21 cellular contexts compared by ENCODE assay signal in genomic region chr16:49524578-49525315, GRCh38.
DNase-seq lines count a peak whose midpoint lies in the region; ATAC-seq and TF ChIP-seq lines count a peak whose summit lies in the region.
"Had no signal": no experiment of that assay in that cellular context is flagged by ENCODE, and none has a peak within 500 bp of the region (broad histone marks: within the 10 kb centered on the region; RNA-seq: fewer than 3 reads in every experiment).

No MANE protein-coding gene starts in this region.

- H3K9ac ChIP-seq in H9 (ENCODE audit: extremely low read depth, insufficient read length, low read length) = no peak overlapping the region

- H3K23me2 ChIP-seq in H9 (ENCODE audit: insufficient read length, low read depth, low read length, poor library complexity, severe bottlenecking) = no peaks in the 10 kb centered on the region

- no peak for ATAC-seq in GM18870 (IDR thresholded peaks at IDR 0.05; ENCODE audit: unreplicated experiment)
- ATAC-seq in GM18861 (IDR thresholded peaks at IDR 0.05; ENCODE audit: unreplicated experiment) = no peak
- ATAC-seq: A549; K562; left lung; stimulated activated naive CD8-positive, alpha-beta T cell treated with anti-CD3 and anti-CD28 coated beads, Interleukin-15, amount 100 ng/mL, for 72 hours had no signal

- no peak overlapping the region for H3K56ac ChIP-seq in H9 (ENCODE audit: insufficient read length, low read depth, low read length)

- no peaks in the 10 kb centered on the region for H3K27me3 Mint-ChIP-seq in H9 (ENCODE audit: low read depth)
- H3K27me3 Mint-ChIP-seq in neural crest cell (ENCODE audit: low read depth) = no peaks in the 10 kb centered on the region
- H3K27me3 Mint-ChIP-seq: activated CD4-positive, alpha-beta T cell treated with anti-CD3 and anti-CD28 coated beads, Interleukin-2, amount 10 ng/mL, durations not matched to agents 24 days and 14 days; stimulated activated naive CD8-positive, alpha-beta T cell treated with anti-CD3 and anti-CD28 coated beads, Interleukin-15, amount 100 ng/mL, for 72 hours had no signal

- H3K27ac Mint-ChIP-seq in H9 (peak overlapping the region in 2 of 3 experiments; percentile 55 to 89; a peak in 2 of 7 replicates), neural crest cell (ENCODE audit: unreplicated experiment) (peak overlapping the region; percentile 86)
- H3K27ac Mint-ChIP-seq: activated CD4-positive, alpha-beta T cell treated with anti-CD3 and anti-CD28 coated beads, Interleukin-2, amount 10 ng/mL, durations not matched to agents 24 days and 14 days had no signal

- H3K9me3 Mint-ChIP-seq in H9 = no peaks in the 10 kb centered on the region
- no peaks in the 10 kb centered on the region for H3K9me3 Mint-ChIP-seq in neural crest cell
- H3K9me3 Mint-ChIP-seq: activated CD4-positive, alpha-beta T cell treated with anti-CD3 and anti-CD28 coated beads, Interleukin-2, amount 10 ng/mL, durations not matched to agents 24 days and 14 days; stimulated activated naive CD8-positive, alpha-beta T cell treated with anti-CD3 and anti-CD28 coated beads, Interleukin-15, amount 100 ng/mL, for 72 hours had no signal

- H3K79me1 ChIP-seq in H9 (ENCODE audit: insufficient read depth, low read depth, low read length, poor library complexity, severe bottlenecking) = no peaks in the 10 kb centered on the region

- WGBS in H9 (ENCODE audit: extremely low coverage, insufficient read length, low lambda C conversion rate) = no CpG with 5 or more reads among the region's 20 CpGs

- H2BK5ac ChIP-seq in H9 (ENCODE audit: insufficient read length, low read length) = no peak overlapping the region

- H3T11ph ChIP-seq in H9 (ENCODE audit: low read length) = no peak overlapping the region

- H3K4ac ChIP-seq in H9 (ENCODE audit: low read depth, low read length) = no peak overlapping the region

- H3K4me3 Mint-ChIP-seq in H9 (no peak overlapping the region), neural crest cell (no peak overlapping the region)
- H3K4me3 Mint-ChIP-seq: activated CD4-positive, alpha-beta T cell treated with anti-CD3 and anti-CD28 coated beads, Interleukin-2, amount 10 ng/mL, durations not matched to agents 24 days and 14 days; stimulated activated naive CD8-positive, alpha-beta T cell treated with anti-CD3 and anti-CD28 coated beads, Interleukin-15, amount 100 ng/mL, for 72 hours had no signal

- no peak overlapping the region for H3K27ac ChIP-seq in H9 (ENCODE audit: insufficient read length, low read depth, low read length)
- H3K27ac ChIP-seq: A549, left lung, transverse colon, WERI-Rb-1 had no signal

- peaks cover 24 to 32% of the 10 kb centered on the region in 2 experiments for H3K4me1 Mint-ChIP-seq in H9
- peaks cover 25% of the 10 kb centered on the region for H3K4me1 Mint-ChIP-seq in neural crest cell

- no peaks in the 10 kb centered on the region for H3K27me3 ChIP-seq in BE2C
- H3K27me3 ChIP-seq in H9 (ENCODE audit: insufficient read depth, low read length) = no peaks in the 10 kb centered on the region
- H3K27me3 ChIP-seq: transverse colon had no signal

- H2AK5ac ChIP-seq in H9 (ENCODE audit: insufficient read length, low read length) = no peak overlapping the region

- H2AFZ ChIP-seq in H9 (ENCODE audit: low read length) = no peak overlapping the region

- H3K4me1 ChIP-seq in BE2C (peaks cover 24% of the 10 kb centered on the region), H9 (ENCODE audit: insufficient read depth, low read length) (peaks cover 4% of the 10 kb centered on the region; the same call in 1 of the 2 replicates)
- H3K4me1 ChIP-seq: A549 had no signal

- H3K36me3 Mint-ChIP-seq in H9 (ENCODE audit: insufficient read depth in 1 of 3, low read depth in 3 of 3) (peaks cover 9 to 20% (median 12%) of the 10 kb centered on the region in 3 experiments; a peak in 6 of 7 replicates), neural crest cell (ENCODE audit: low read depth) (peaks cover 4% of the 10 kb centered on the region)

- no peak overlapping the region for H3K4me2 ChIP-seq in H9 (ENCODE audit: insufficient read depth, insufficient read length, low read length)
- H3K4me2 ChIP-seq: A549 had no signal

- no peaks in the 10 kb centered on the region for H3K79me2 ChIP-seq in H9 (ENCODE audit: insufficient read depth, low read length)

- no peak overlapping the region; the same call in 1 of the 2 replicates for H3K14ac ChIP-seq in H9 (ENCODE audit: insufficient read depth, low read length)

- H3K4me3 ChIP-seq in BE2C (ENCODE audit: low read depth, low read length) = no peak overlapping the region
- H3K4me3 ChIP-seq: A549, K562, left lung, transverse colon had no signal

- H3K18ac ChIP-seq in H9 (ENCODE audit: insufficient read length, low read depth, low read length) = no peak overlapping the region

- no peaks in the 10 kb centered on the region for H4K20me1 ChIP-seq in H9 (ENCODE audit: control insufficient read depth, insufficient read depth, insufficient read length)

- no peak for TF ChIP-seq CTCF in BE2C (IDR thresholded peaks at IDR 0.05; ENCODE audit: low read depth, low read length)
- no peak for TF ChIP-seq CTCF in H9 (conservative IDR thresholded peaks at IDR 0.05)
- TF ChIP-seq CTCF in neural crest cell (conservative IDR thresholded peaks at IDR 0.05) = no peak

- no peak overlapping the region for H2BK12ac ChIP-seq in H9 (ENCODE audit: insufficient read length, low read depth, low read length)

- no peak overlapping the region for H4K91ac ChIP-seq in H9 (ENCODE audit: insufficient read length, low read depth, low read length)

- H4K5ac ChIP-seq in H9 (ENCODE audit: insufficient read length, low read depth, low read length) = no peak overlapping the region

- no peak overlapping the region for H2BK120ac ChIP-seq in H9 (ENCODE audit: low read depth, low read length, poor library complexity, severe bottlenecking)

- H2BK20ac ChIP-seq in H9 (ENCODE audit: low read depth, low read length, poor library complexity, severe bottlenecking) = no peak overlapping the region

- H3K9me3 ChIP-seq in BE2C = no peaks in the 10 kb centered on the region
- H3K9me3 ChIP-seq in H9 (ENCODE audit: control insufficient read depth, low read depth, low read length) = no peaks in the 10 kb centered on the region
- H3K9me3 ChIP-seq: A549, left lung, transverse colon had no signal

- H3K23ac ChIP-seq in H9 (ENCODE audit: insufficient read length, low read depth, low read length) = no peak overlapping the region

- no peak overlapping the region for H4K8ac ChIP-seq in H9 (replicated peaks; ENCODE audit: insufficient read length, low read depth, low read length)

- H3K36me3 ChIP-seq in BE2C = no peaks in the 10 kb centered on the region
- H3K36me3 ChIP-seq: left lung, transverse colon, WERI-Rb-1 had no signal

- DNase-seq in BE2C (peak; percentile 86), H9 (no peak), NCI-H69 (lab: John Stamatoyannopoulos, UW) (peak; percentile 87), neural crest cell (ENCODE audit: low read depth, low spot score) (no peak), activated T-cell treated with anti-CD3 and anti-CD28 coated beads for 4 hours (no peak), HCEC 1CT (no peak)
- DNase-seq: activated CD4-positive, alpha-beta T cell treated with anti-CD3 and anti-CD28 coated beads, Interleukin-2, amount 10 ng/mL, durations not matched to agents 24 days and 14 days; activated naive CD4-positive, alpha-beta T cell; activated T-cell treated with anti-CD3 and anti-CD28 coated beads, Interleukin-2, amount 50 U/mL, for 48 hours; AML-193; DMS53; left lung; MM.1S; NCI-H1436 treated with DMSO at 0.1 percent for 48 hours; stimulated activated naive CD8-positive, alpha-beta T cell treated with anti-CD3 and anti-CD28 coated beads, Interleukin-15, amount 100 ng/mL, for 72 hours; transverse colon; WERI-Rb-1 had no signal

- no peak overlapping the region for H2BK15ac ChIP-seq in H9 (ENCODE audit: low read depth, low read length)

Comparison
In these comparisons a context has a peak if more than half of its experiments do, and no peak if none do; other contexts are left out.
1. DNase-seq: peak in BE2C (single experiment) and NCI-H69 (single experiment); none in H9 (single experiment), neural crest cell (single experiment), activated T-cell treated with anti-CD3 and anti-CD28 coated beads for 4 hours (single experiment) and HCEC 1CT (single experiment).